In the genomic region with DNA sequence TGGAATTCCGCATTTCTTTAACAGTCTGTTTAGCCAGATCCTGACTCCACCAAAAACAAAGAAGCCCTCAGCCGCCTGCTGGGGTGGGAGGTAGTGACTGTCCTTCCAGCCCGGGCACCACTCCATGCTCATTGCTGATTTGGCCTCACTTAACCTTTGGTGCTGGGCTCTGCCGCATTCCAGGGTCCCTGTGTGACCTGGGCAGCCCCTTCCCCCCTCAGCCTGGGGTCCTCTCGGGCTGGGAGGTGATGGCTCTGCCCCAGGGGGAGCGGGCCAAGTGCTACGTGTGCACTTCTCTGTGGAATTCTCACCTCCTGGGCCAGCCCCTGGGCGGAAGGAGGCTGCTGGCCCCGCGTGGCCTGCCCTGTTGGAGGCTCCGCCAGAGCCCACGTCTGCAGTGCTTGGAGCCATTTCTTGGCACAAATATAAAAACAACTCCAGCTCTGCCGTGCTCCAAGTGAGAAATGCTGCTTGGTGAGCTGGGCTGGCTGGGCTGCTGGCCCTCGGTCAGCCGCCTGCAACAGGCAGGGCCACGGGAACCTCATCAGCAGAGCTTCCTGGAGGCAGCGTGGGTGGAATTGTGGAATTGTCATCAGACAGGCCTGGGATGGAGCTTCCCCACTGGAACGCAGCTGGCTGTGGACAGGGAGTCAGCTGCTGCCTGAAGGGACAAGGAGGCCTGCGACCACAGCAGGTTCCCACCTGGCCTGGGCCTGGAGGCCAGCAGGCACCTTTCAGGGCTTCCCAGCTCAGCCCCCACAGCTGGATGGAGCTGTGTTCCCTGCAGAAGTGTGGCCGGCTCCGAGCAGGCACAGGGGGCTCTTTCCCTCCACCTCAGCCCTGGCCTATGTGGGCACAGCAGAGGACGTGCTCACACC, we compare ENCODE assay signal across 11 cellular contexts.
DNase-seq lines count a peak whose midpoint lies in the region; ATAC-seq and TF ChIP-seq lines count a peak whose summit lies in the region.
"Had no signal": no experiment of that assay in that cellular context is flagged by ENCODE, and none has a peak within 500 bp of the region (broad histone marks: within the 10 kb centered on the region; RNA-seq: fewer than 3 reads in every experiment).

No MANE protein-coding gene starts in this region.

- H2AFZ ChIP-seq in GM23248 (peak overlapping the region; percentile 72), smooth muscle cell (ENCODE audit: low read depth) (peak overlapping the region; percentile 43)

- peaks cover 9% of the 10 kb centered on the region; the same call in 1 of the 2 replicates for H3F3A ChIP-seq in GM23248 (ENCODE audit: insufficient read depth)
- no peaks in the 10 kb centered on the region for H3F3A ChIP-seq in smooth muscle cell (ENCODE audit: low read depth)

- no peaks in the 10 kb centered on the region for H3K9me2 ChIP-seq in GM23248 (ENCODE audit: insufficient read depth)

- H3K4me1 ChIP-seq in GM23248 (ENCODE audit: insufficient read depth) = peaks cover 18% of the 10 kb centered on the region
- peaks cover 41% of the 10 kb centered on the region for H3K4me1 ChIP-seq in lower lobe of right lung
- H3K4me1 ChIP-seq in smooth muscle cell (ENCODE audit: low read depth) = peaks cover 15% of the 10 kb centered on the region

- H4K20me1 ChIP-seq in GM23248 (ENCODE audit: insufficient read depth) (no peaks in the 10 kb centered on the region), smooth muscle cell (ENCODE audit: low read depth) (no peaks in the 10 kb centered on the region)

- H3K36me3 ChIP-seq in GM23248 (ENCODE audit: low read depth) (no peaks in the 10 kb centered on the region), lower lobe of right lung (no peaks in the 10 kb centered on the region), smooth muscle cell (ENCODE audit: low read depth) (no peaks in the 10 kb centered on the region)

- in situ Hi-C loops in GM23248 (cut with MboI) = no loop called here

- intact Hi-C loops in lower lobe of right lung (cut with DNase I) = no loop called here

- H3K79me2 ChIP-seq in GM23248 (ENCODE audit: insufficient read depth) (no peaks in the 10 kb centered on the region), smooth muscle cell (ENCODE audit: low read depth) (no peaks in the 10 kb centered on the region)

- peak; percentile 56 to 65 for ATAC-seq in lower lobe of right lung
- ATAC-seq in HG03439 (IDR thresholded peaks at IDR 0.05; ENCODE audit: unreplicated experiment) = no peak

- H3K27ac ChIP-seq in GM23248 (peak overlapping the region; percentile 88), lower lobe of right lung (peak overlapping the region; percentile 65), smooth muscle cell (ENCODE audit: low read depth) (peak overlapping the region; percentile 44)
- H3K27ac ChIP-seq: epithelial cell of prostate had no signal

- H3K9me3 ChIP-seq in GM23248 (ENCODE audit: low read depth) (no peaks in the 10 kb centered on the region), lower lobe of right lung (no peaks in the 10 kb centered on the region), smooth muscle cell (replicated peaks; ENCODE audit: low read depth) (no peaks in the 10 kb centered on the region)

- H3K27me3 ChIP-seq in GM23248 (replicated peaks; ENCODE audit: insufficient read depth) = no peaks in the 10 kb centered on the region
- H3K27me3 ChIP-seq in lower lobe of right lung (ENCODE audit: low read depth) = no peaks in the 10 kb centered on the region
- H3K27me3 ChIP-seq in smooth muscle cell (ENCODE audit: low read depth) = no peaks in the 10 kb centered on the region

- TF ChIP-seq CTCF in lower lobe of right lung (IDR thresholded peaks at IDR 0.05) (no peak), smooth muscle cell (IDR thresholded peaks at IDR 0.05; ENCODE audit: borderline replicate concordance, insufficient read depth, poor library complexity, severe bottlenecking) (no peak)

- 8 to 10% methylated on average over 22 of the region's 22 CpGs for WGBS in GM23248 (ENCODE audit: low coverage in 1 of 2, low lambda C conversion rate in 2 of 2, missing lambda C conversion rate in 2 of 2), 2 experiments
- 50% methylated on average over 22 of the region's 22 CpGs for WGBS in smooth muscle cell (ENCODE audit: low lambda C conversion rate)

- DNase-seq in GM23248 = peak; percentile 96
- DNase-seq in ecto neural progenitor cell (ENCODE audit: low spot score) = peak; percentile 70
- DNase-seq in lower lobe of right lung = no peak
- DNase-seq in smooth muscle cell (lab: John Stamatoyannopoulos, UW; ENCODE audit: unreplicated experiment) = no peak
- DNase-seq in HCEC 1CT = no peak
- DNase-seq in NOMO-1 treated with DMSO at 0.1 percent for 48 hours (lab: John Stamatoyannopoulos, UW; ENCODE audit: unreplicated experiment) = no peak
- DNase-seq in inferior parietal cortex (ENCODE audit: extremely low spot score) = no peak
- DNase-seq: activated T-cell treated with anti-CD3 and anti-CD28 coated beads, Interleukin-2, amount 50 U/mL, for 24 hours; NCI-H1930 had no signal

- H3K4me3 ChIP-seq in GM23248 = peak overlapping the region; percentile 21; the same call in 1 of the 2 replicates
- H3K4me3 ChIP-seq in lower lobe of right lung = no peak overlapping the region
- H3K4me3 ChIP-seq in smooth muscle cell = no peak overlapping the region

- H3K9ac ChIP-seq in GM23248 = peak overlapping the region; percentile 79
- H3K9ac ChIP-seq in smooth muscle cell (ENCODE audit: low read depth) = no peak overlapping the region

- H3K4me2 ChIP-seq in GM23248 (ENCODE audit: unreplicated experiment) (peak overlapping the region; percentile 81), smooth muscle cell (peak overlapping the region; percentile 54)

Comparison
In these comparisons a context has a peak if more than half of its experiments do, and no peak if none do; other contexts are left out.
1. DNase-seq: peak in GM23248 (single experiment) and ecto neural progenitor cell (single experiment); none in lower lobe of right lung (single experiment), smooth muscle cell (single experiment), HCEC 1CT (single experiment), NOMO-1 treated with DMSO at 0.1 percent for 48 hours (single experiment) and inferior parietal cortex (single experiment).
2. Peak in every context shown above with its lines, with median percentiles within 50 percentile points of each other: H3K27ac ChIP-seq.